Comparison of ENCODE assay signal across 19 cellular contexts in the genomic region with DNA sequence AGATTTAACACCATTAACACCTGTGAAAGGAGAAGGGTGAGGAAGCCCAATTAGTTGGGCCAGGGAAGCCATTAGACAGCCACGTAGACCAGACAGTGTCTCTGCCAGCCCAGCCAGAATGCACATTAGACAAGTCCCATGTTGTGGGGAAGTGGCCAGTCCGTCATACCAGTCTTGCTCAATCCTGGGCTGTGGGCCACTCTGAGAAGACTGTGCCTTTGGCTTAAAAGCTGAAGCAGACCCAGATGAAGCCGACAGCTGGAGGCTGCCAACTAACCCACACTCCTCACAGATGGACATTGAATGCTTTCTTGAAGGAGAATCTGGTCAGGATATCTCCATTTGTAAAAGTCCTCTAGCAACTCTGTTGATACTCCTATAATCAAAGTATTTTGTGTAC.
DNase-seq lines count a peak whose midpoint lies in the region; ATAC-seq and TF ChIP-seq lines count a peak whose summit lies in the region.
"Had no signal": no experiment of that assay in that cellular context is flagged by ENCODE, and none has a peak within 500 bp of the region (broad histone marks: within the 10 kb centered on the region; RNA-seq: fewer than 3 reads in every experiment).

No MANE protein-coding gene starts in this region.

- peaks cover under 1% of the 10 kb centered on the region in 2 experiments; a peak in 3 of 4 replicates for H3K4me1 Mint-ChIP-seq in H9
- H3K4me1 Mint-ChIP-seq: immature natural killer cell, naive B cell had no signal

- no peak overlapping the region for H4K5ac ChIP-seq in H9 (ENCODE audit: insufficient read length, low read depth, low read length)

- no peak overlapping the region for H3K4ac ChIP-seq in H9 (ENCODE audit: low read depth, low read length)

- no peak overlapping the region for H3K18ac ChIP-seq in H9 (ENCODE audit: insufficient read length, low read depth, low read length)

- H3K27ac ChIP-seq in adrenal gland (peak overlapping the region in 1 of 5 donors; percentile 42), suprapubic skin (no peak overlapping the region), brain microvascular endothelial cell (no peak overlapping the region), H9 (ENCODE audit: insufficient read length, low read depth, low read length) (no peak overlapping the region)
- H3K27ac ChIP-seq: SK-N-MC had no signal

- no peak overlapping the region for H3K56ac ChIP-seq in H9 (ENCODE audit: insufficient read length, low read depth, low read length)

- H3K4me2 ChIP-seq in H9 (ENCODE audit: insufficient read depth, insufficient read length, low read length), result no peak overlapping the region

- H3K27me3 Mint-ChIP-seq in H9 (ENCODE audit: low read depth), result no peaks in the 10 kb centered on the region
- H3K27me3 Mint-ChIP-seq: naive B cell had no signal

- no peaks in the 10 kb centered on the region for H3K36me3 ChIP-seq in adrenal gland (replicated peaks in 1 of 2)
- H3K36me3 ChIP-seq in suprapubic skin, result no peaks in the 10 kb centered on the region
- H3K36me3 ChIP-seq in brain microvascular endothelial cell (replicated peaks), result no peaks in the 10 kb centered on the region
- H3K36me3 ChIP-seq: HAP-1 had no signal

- no peaks in the 10 kb centered on the region for H3K9me3 ChIP-seq in adrenal gland (replicated peaks in 1 of 3)
- H3K9me3 ChIP-seq in suprapubic skin, result no peaks in the 10 kb centered on the region
- no peaks in the 10 kb centered on the region for H3K9me3 ChIP-seq in H9 (ENCODE audit: control insufficient read depth, low read depth, low read length)
- H3K9me3 ChIP-seq: HAP-1 had no signal

- H3K4me3 ChIP-seq in adrenal gland (no peak overlapping the region), foreskin fibroblast (ENCODE audit: low read depth in 1 of 2, low read length in 2 of 2) (no peak overlapping the region), suprapubic skin (no peak overlapping the region), brain microvascular endothelial cell (ENCODE audit: low read depth, low read length) (no peak overlapping the region)
- H3K4me3 ChIP-seq: HAP-1, SK-N-MC had no signal

- 55 to 88% (median 78%) methylated on average over 3 of the region's 3 CpGs for WGBS in adrenal gland, 4 donors
- 65% methylated on average over 3 of the region's 3 CpGs for WGBS in suprapubic skin
- no CpG with 5 or more reads among the region's 3 CpGs for WGBS in H9 (ENCODE audit: extremely low coverage, insufficient read length, low lambda C conversion rate)

- no peak overlapping the region for H2BK15ac ChIP-seq in H9 (ENCODE audit: low read depth, low read length)

- no peak overlapping the region for H4K91ac ChIP-seq in H9 (ENCODE audit: insufficient read length, low read depth, low read length)

- H2AK5ac ChIP-seq in H9 (ENCODE audit: insufficient read length, low read length), result no peak overlapping the region

- H3K14ac ChIP-seq in H9 (ENCODE audit: insufficient read depth, low read length), result no peak overlapping the region

- H2BK12ac ChIP-seq in H9 (ENCODE audit: insufficient read length, low read depth, low read length), result no peak overlapping the region

- no peak overlapping the region for H4K8ac ChIP-seq in H9 (replicated peaks; ENCODE audit: insufficient read length, low read depth, low read length)

- H3K27me3 ChIP-seq in adrenal gland (no peaks in the 10 kb centered on the region), suprapubic skin (no peaks in the 10 kb centered on the region), brain microvascular endothelial cell (replicated peaks) (no peaks in the 10 kb centered on the region), H9 (ENCODE audit: insufficient read depth, low read length) (no peaks in the 10 kb centered on the region)

- intact Hi-C loops in adrenal gland (cut with DNase I), result no loop called here

- no peaks in the 10 kb centered on the region for H3K79me1 ChIP-seq in H9 (ENCODE audit: insufficient read depth, low read depth, low read length, poor library complexity, severe bottlenecking)

- H3K4me3 Mint-ChIP-seq in H9, result no peak overlapping the region
- H3K4me3 Mint-ChIP-seq: CD8-positive, alpha-beta T cell; immature natural killer cell; naive B cell had no signal

- no peak overlapping the region for H2BK5ac ChIP-seq in H9 (ENCODE audit: insufficient read length, low read length)

- peak in 6 of 7 donors; percentile 15 to 71 (median 59) for DNase-seq in adrenal gland
- DNase-seq in foreskin fibroblast, result peak; percentile 14 to 39
- DNase-seq in mucosa of gallbladder (ENCODE audit: low spot score), result peak; percentile 29
- peak; percentile 72 to 79 for DNase-seq in suprapubic skin (ENCODE audit: low spot score in 2 of 2)
- DNase-seq in brain microvascular endothelial cell, result no peak
- DNase-seq in H9, result no peak
- DNase-seq: activated CD4-positive, alpha-beta T cell treated with anti-CD3 and anti-CD28 coated beads, Interleukin-2, amount 50 U/mL, for 4 hours; activated CD8-positive, alpha-beta memory T cell treated with anti-CD3 and anti-CD28 coated beads, Interleukin-2, amount 50 U/mL, for 4 hours; activated effector memory CD4-positive, alpha-beta T cell treated with anti-CD3 and anti-CD28 coated beads, Interleukin-2, amount 50 U/mL, for 16 hours; CD8-positive, alpha-beta T cell; central memory CD4-positive, alpha-beta T cell; immature natural killer cell; naive B cell; NCI-H1417; NCI-H524; NK-92 treated with Interleukin-12 subunit alpha and Interleukin-12 subunit beta, amount 100 ng/mL, for 24 hours had no signal

- TF ChIP-seq EP300 in suprapubic skin (IDR thresholded peaks at IDR 0.05), result no peak

- no peak for ATAC-seq in GM18505 (IDR thresholded peaks at IDR 0.05; ENCODE audit: unreplicated experiment)
- ATAC-seq: CD8-positive, alpha-beta T cell had no signal

- no peaks in the 10 kb centered on the region for H4K20me1 ChIP-seq in H9 (ENCODE audit: control insufficient read depth, insufficient read depth, insufficient read length)

- H2BK20ac ChIP-seq in H9 (ENCODE audit: low read depth, low read length, poor library complexity, severe bottlenecking), result no peak overlapping the region

- no peak overlapping the region for H3K27ac Mint-ChIP-seq in H9
- H3K27ac Mint-ChIP-seq: CD8-positive, alpha-beta T cell; immature natural killer cell; naive B cell had no signal

- H3K23ac ChIP-seq in H9 (ENCODE audit: insufficient read length, low read depth, low read length), result no peak overlapping the region

- no peak overlapping the region for H3T11ph ChIP-seq in H9 (ENCODE audit: low read length)

- no peaks in the 10 kb centered on the region for H3K9me3 Mint-ChIP-seq in H9
- H3K9me3 Mint-ChIP-seq: CD8-positive, alpha-beta T cell had no signal

- in situ Hi-C loops in brain microvascular endothelial cell (cut with HindIII; ENCODE audit: low pct_ligation_motif_present, low sequenced_read_pairs), result no loop called here

- H2AFZ ChIP-seq in H9 (ENCODE audit: low read length), result no peak overlapping the region

- H3K23me2 ChIP-seq in H9 (ENCODE audit: insufficient read length, low read depth, low read length, poor library complexity, severe bottlenecking), result no peaks in the 10 kb centered on the region

- TF ChIP-seq CTCF in adrenal gland (IDR thresholded peaks at IDR 0.05) (no peak), foreskin fibroblast (IDR thresholded peaks at IDR 0.05; ENCODE audit: low read depth, low read length) (no peak), suprapubic skin (IDR thresholded peaks at IDR 0.05) (no peak), brain microvascular endothelial cell (IDR thresholded peaks at IDR 0.05; ENCODE audit: low read depth, low read length, missing control alignments) (no peak), H9 (conservative IDR thresholded peaks at IDR 0.05) (no peak)

- no peak overlapping the region for H3K9ac ChIP-seq in H9 (ENCODE audit: extremely low read depth, insufficient read length, low read length)

- no peaks in the 10 kb centered on the region for H3K79me2 ChIP-seq in H9 (ENCODE audit: insufficient read depth, low read length)

- no peak for TF ChIP-seq POLR2A in adrenal gland (IDR thresholded peaks at IDR 0.05)
- no peak for TF ChIP-seq POLR2A in suprapubic skin (IDR thresholded peaks at IDR 0.05)
- no peak for TF ChIP-seq POLR2A in GM18505 (IDR thresholded peaks at IDR 0.05; ENCODE audit: borderline replicate concordance, extremely low read depth, insufficient read depth, insufficient read length)

- H2BK120ac ChIP-seq in H9 (ENCODE audit: low read depth, low read length, poor library complexity, severe bottlenecking), result no peak overlapping the region

- H3K4me1 ChIP-seq in adrenal gland (replicated peaks in 1 of 2), result no peaks in the 10 kb centered on the region
- no peaks in the 10 kb centered on the region for H3K4me1 ChIP-seq in suprapubic skin
- H3K4me1 ChIP-seq in H9 (ENCODE audit: insufficient read depth, low read length), result no peaks in the 10 kb centered on the region; the same call in 1 of the 2 replicates
- H3K4me1 ChIP-seq: HAP-1 had no signal

- no peaks in the 10 kb centered on the region for H3K36me3 Mint-ChIP-seq in H9 (ENCODE audit: insufficient read depth in 1 of 3, low read depth in 3 of 3)
- H3K36me3 Mint-ChIP-seq: CD8-positive, alpha-beta T cell; immature natural killer cell; naive B cell had no signal

Comparison
In these comparisons a context has a peak if more than half of its experiments do, and no peak if none do; other contexts are left out.
1. DNase-seq: peak in adrenal gland (6 of 7), foreskin fibroblast (2 of 2), mucosa of gallbladder (single experiment) and suprapubic skin (2 of 2); none in brain microvascular endothelial cell (single experiment) and H9 (single experiment).